In the genomic region with DNA sequence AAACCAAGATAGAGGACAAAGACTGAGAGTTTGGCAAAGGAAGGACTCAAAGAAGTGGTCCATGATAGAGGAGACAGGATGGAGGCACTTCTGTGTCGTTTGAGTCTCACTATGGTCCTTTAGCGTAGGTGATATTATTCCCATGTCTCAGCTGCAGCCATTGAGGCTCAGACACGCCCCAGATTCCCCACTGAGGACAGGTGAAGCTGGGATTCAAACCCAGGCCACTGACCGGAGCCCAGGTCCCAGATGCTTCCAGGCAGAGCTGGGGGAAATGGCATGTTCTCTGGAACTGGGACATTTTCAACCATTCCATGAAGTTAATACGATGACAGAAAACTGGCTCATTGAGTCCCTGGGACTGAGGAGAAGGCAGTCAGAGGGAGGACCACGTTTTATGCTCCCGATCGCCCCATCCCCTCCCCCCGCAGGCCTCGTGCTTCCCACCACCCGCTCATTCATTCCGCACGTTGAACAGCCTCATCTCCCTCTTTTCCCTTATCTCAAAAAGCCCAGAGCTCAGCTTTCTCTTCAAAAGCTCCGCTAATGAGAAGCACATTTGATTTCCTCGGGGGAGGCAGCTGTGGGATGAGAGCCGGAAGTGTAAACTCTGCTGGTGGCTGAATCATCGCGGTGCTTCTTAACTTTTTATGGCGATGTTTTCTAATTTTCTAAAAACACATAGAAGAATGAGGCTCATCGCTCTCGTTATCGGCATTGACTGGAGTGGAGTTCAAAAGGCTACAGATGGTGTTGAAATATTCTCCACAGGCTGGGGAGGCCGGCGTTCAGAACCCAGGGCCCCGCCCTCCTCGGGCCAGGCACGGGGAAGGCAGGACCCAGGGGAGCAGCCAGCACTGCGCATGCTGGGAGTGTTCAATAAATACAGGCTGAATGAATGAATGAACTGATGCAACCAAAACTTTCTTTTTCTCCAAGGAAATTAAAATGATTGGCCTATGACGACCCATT, we compare ENCODE assay signal across 1 cellular context.
TF ChIP-seq lines count a peak whose summit lies in the region.

No MANE protein-coding gene starts in this region.

TF ChIP-seq in K562, 482 proteins besides CTCF, POLR2A, EP300 and RAD21 (continued from another document):
- TF ChIP-seq, protein P1, sequence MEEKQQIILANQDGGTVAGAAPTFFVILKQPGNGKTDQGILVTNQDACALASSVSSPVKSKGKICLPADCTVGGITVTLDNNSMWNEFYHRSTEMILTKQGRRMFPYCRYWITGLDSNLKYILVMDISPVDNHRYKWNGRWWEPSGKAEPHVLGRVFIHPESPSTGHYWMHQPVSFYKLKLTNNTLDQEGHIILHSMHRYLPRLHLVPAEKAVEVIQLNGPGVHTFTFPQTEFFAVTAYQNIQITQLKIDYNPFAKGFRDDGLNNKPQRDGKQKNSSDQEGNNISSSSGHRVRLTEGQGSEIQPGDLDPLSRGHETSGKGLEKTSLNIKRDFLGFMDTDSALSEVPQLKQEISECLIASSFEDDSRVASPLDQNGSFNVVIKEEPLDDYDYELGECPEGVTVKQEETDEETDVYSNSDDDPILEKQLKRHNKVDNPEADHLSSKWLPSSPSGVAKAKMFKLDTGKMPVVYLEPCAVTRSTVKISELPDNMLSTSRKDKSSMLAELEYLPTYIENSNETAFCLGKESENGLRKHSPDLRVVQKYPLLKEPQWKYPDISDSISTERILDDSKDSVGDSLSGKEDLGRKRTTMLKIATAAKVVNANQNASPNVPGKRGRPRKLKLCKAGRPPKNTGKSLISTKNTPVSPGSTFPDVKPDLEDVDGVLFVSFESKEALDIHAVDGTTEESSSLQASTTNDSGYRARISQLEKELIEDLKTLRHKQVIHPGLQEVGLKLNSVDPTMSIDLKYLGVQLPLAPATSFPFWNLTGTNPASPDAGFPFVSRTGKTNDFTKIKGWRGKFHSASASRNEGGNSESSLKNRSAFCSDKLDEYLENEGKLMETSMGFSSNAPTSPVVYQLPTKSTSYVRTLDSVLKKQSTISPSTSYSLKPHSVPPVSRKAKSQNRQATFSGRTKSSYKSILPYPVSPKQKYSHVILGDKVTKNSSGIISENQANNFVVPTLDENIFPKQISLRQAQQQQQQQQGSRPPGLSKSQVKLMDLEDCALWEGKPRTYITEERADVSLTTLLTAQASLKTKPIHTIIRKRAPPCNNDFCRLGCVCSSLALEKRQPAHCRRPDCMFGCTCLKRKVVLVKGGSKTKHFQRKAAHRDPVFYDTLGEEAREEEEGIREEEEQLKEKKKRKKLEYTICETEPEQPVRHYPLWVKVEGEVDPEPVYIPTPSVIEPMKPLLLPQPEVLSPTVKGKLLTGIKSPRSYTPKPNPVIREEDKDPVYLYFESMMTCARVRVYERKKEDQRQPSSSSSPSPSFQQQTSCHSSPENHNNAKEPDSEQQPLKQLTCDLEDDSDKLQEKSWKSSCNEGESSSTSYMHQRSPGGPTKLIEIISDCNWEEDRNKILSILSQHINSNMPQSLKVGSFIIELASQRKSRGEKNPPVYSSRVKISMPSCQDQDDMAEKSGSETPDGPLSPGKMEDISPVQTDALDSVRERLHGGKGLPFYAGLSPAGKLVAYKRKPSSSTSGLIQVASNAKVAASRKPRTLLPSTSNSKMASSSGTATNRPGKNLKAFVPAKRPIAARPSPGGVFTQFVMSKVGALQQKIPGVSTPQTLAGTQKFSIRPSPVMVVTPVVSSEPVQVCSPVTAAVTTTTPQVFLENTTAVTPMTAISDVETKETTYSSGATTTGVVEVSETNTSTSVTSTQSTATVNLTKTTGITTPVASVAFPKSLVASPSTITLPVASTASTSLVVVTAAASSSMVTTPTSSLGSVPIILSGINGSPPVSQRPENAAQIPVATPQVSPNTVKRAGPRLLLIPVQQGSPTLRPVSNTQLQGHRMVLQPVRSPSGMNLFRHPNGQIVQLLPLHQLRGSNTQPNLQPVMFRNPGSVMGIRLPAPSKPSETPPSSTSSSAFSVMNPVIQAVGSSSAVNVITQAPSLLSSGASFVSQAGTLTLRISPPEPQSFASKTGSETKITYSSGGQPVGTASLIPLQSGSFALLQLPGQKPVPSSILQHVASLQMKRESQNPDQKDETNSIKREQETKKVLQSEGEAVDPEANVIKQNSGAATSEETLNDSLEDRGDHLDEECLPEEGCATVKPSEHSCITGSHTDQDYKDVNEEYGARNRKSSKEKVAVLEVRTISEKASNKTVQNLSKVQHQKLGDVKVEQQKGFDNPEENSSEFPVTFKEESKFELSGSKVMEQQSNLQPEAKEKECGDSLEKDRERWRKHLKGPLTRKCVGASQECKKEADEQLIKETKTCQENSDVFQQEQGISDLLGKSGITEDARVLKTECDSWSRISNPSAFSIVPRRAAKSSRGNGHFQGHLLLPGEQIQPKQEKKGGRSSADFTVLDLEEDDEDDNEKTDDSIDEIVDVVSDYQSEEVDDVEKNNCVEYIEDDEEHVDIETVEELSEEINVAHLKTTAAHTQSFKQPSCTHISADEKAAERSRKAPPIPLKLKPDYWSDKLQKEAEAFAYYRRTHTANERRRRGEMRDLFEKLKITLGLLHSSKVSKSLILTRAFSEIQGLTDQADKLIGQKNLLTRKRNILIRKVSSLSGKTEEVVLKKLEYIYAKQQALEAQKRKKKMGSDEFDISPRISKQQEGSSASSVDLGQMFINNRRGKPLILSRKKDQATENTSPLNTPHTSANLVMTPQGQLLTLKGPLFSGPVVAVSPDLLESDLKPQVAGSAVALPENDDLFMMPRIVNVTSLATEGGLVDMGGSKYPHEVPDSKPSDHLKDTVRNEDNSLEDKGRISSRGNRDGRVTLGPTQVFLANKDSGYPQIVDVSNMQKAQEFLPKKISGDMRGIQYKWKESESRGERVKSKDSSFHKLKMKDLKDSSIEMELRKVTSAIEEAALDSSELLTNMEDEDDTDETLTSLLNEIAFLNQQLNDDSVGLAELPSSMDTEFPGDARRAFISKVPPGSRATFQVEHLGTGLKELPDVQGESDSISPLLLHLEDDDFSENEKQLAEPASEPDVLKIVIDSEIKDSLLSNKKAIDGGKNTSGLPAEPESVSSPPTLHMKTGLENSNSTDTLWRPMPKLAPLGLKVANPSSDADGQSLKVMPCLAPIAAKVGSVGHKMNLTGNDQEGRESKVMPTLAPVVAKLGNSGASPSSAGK (IDR thresholded peaks at IDR 0.05): peak; percentile 92
- TF ChIP-seq TAF1 (IDR thresholded peaks at IDR 0.05; ENCODE audit: control insufficient read depth, extremely low read depth, insufficient read depth, low read length, severe bottlenecking) (no peak), ELF1 (tag; IDR thresholded peaks at IDR 0.05) (peak; percentile 44; the same call in 1 of the 2 replicates), MCM2 (IDR thresholded peaks at IDR 0.05; ENCODE audit: low read depth) (no peak), RCOR1 (IDR thresholded peaks at IDR 0.05; ENCODE audit: borderline replicate concordance in 1 of 2, low read depth in 2 of 2, low read length in 2 of 2) (peak in 1 of 2 experiments; percentile 79; a peak in 2 of 4 replicates), MTA3 (IDR thresholded peaks at IDR 0.05; ENCODE audit: borderline replicate concordance) (no peak), FOXJ3 (CRISPR knock-in tag; IDR thresholded peaks at IDR 0.05) (no peak), EP400 (IDR thresholded peaks at IDR 0.05) (peak; percentile 48; the same call in 1 of the 2 replicates), CEBPB (tag; IDR thresholded peaks at IDR 0.05) (peak; percentile 48; the same call in 1 of the 2 replicates), SOX6 (IDR thresholded peaks at IDR 0.05) (0 out of 2 replicates have a peak, but pooled peaks have one; percentile 39), ESRRB (CRISPR knock-in tag; IDR thresholded peaks at IDR 0.05; ENCODE audit: borderline replicate concordance) (no peak), GABPA (tag; conservative IDR thresholded peaks at IDR 0.05; ENCODE audit: low read depth) (peak; percentile 64)
TF ChIP-seq in K562: peak in this region for 45.
